ENCODE assay signal across 1 cellular context in the genomic region with DNA sequence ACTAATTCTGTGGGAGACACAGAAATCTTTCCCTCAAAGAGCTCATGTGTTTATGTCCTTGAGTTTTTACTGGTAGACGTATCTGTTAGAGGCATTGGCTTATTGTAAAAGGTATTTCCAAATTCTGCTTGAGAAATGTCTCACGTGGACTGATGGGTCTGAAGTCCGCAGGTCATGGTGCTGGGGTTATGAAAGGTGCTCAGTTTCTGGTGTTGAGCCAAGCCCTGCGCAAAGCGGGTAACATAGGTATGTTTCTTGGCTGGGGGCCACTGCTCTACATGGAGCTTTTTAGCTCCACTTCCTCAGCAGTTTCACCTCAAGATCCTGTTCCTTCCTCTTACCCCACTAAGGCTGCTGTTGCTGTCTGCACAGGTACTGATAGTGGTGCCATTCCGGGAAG.
TF ChIP-seq lines count a peak whose summit lies in the region.

No MANE protein-coding gene starts in this region.

TF ChIP-seq in HepG2, 621 proteins besides CTCF, POLR2A, EP300 and RAD21:
- TF ChIP-seq, protein P1, sequence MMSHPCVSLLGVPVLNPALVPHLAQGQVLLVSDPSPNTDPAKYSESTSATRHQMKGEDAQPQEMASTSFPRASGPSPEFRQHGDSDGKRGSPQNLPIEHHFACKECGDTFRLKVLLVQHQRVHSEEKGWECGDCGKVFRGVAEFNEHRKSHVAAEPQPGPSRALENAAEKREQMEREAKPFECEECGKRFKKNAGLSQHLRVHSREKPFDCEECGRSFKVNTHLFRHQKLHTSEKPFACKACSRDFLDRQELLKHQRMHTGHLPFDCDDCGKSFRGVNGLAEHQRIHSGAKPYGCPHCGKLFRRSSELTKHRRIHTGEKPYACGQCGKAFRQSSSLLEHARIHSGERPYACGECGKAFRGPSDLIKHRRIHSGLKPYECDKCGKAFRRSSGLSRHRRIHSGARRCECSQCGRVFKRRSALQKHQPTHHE (CRISPR knock-in tag; IDR thresholded peaks at IDR 0.05; ENCODE audit: borderline replicate concordance): no peak
- TF ChIP-seq HNF4G (IDR thresholded peaks at IDR 0.05; ENCODE audit: borderline replicate concordance, low read depth, low read length): peak; percentile 29; the same call in 1 of the 2 replicates
- no peak for TF ChIP-seq HNF4G (CRISPR knock-in tag; IDR thresholded peaks at IDR 0.05; ENCODE audit: borderline replicate concordance, low read depth)
- peak; percentile 38; the same call in 1 of the 2 replicates for TF ChIP-seq CEBPB (IDR thresholded peaks at IDR 0.05; ENCODE audit: borderline replicate concordance, low read depth, low read length)
- TF ChIP-seq HNF4A (CRISPR knock-in tag; IDR thresholded peaks at IDR 0.05): peak; percentile 60
- TF ChIP-seq, protein P2, sequence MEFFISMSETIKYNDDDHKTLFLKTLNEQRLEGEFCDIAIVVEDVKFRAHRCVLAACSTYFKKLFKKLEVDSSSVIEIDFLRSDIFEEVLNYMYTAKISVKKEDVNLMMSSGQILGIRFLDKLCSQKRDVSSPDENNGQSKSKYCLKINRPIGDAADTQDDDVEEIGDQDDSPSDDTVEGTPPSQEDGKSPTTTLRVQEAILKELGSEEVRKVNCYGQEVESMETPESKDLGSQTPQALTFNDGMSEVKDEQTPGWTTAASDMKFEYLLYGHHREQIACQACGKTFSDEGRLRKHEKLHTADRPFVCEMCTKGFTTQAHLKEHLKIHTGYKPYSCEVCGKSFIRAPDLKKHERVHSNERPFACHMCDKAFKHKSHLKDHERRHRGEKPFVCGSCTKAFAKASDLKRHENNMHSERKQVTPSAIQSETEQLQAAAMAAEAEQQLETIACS (CRISPR knock-in tag; IDR thresholded peaks at IDR 0.05): no peak
- TF ChIP-seq BHLHE40 (IDR thresholded peaks at IDR 0.05; ENCODE audit: low read length): peak; percentile 56; the same call in 1 of the 2 replicates
- TF ChIP-seq, protein P3, sequence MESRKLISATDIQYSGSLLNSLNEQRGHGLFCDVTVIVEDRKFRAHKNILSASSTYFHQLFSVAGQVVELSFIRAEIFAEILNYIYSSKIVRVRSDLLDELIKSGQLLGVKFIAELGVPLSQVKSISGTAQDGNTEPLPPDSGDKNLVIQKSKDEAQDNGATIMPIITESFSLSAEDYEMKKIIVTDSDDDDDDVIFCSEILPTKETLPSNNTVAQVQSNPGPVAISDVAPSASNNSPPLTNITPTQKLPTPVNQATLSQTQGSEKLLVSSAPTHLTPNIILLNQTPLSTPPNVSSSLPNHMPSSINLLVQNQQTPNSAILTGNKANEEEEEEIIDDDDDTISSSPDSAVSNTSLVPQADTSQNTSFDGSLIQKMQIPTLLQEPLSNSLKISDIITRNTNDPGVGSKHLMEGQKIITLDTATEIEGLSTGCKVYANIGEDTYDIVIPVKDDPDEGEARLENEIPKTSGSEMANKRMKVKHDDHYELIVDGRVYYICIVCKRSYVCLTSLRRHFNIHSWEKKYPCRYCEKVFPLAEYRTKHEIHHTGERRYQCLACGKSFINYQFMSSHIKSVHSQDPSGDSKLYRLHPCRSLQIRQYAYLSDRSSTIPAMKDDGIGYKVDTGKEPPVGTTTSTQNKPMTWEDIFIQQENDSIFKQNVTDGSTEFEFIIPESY (CRISPR knock-in tag; IDR thresholded peaks at IDR 0.05): peak; percentile 71; the same call in 1 of the 2 replicates
- TF ChIP-seq, protein P4, sequence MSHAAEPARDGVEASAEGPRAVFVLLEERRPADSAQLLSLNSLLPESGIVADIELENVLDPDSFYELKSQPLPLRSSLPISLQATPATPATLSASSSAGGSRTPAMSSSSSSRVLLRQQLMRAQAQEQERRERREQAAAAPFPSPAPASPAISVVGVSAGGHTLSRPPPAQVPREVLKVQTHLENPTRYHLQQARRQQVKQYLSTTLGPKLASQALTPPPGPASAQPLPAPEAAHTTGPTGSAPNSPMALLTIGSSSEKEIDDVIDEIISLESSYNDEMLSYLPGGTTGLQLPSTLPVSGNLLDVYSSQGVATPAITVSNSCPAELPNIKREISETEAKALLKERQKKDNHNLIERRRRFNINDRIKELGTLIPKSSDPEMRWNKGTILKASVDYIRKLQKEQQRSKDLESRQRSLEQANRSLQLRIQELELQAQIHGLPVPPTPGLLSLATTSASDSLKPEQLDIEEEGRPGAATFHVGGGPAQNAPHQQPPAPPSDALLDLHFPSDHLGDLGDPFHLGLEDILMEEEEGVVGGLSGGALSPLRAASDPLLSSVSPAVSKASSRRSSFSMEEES (CRISPR knock-in tag; IDR thresholded peaks at IDR 0.05): 0 out of 2 replicates have a peak, but pooled peaks have one; percentile 37
